Comparison of ENCODE assay signal across 1 cellular context in genomic region chr5:35354751-35355150, GRCh38.
TF ChIP-seq lines count a peak whose summit lies in the region.

No MANE protein-coding gene starts in this region.

TF ChIP-seq in HepG2, 621 proteins besides CTCF, POLR2A, EP300 and RAD21 (continued from another document):
- TF ChIP-seq, protein P1, sequence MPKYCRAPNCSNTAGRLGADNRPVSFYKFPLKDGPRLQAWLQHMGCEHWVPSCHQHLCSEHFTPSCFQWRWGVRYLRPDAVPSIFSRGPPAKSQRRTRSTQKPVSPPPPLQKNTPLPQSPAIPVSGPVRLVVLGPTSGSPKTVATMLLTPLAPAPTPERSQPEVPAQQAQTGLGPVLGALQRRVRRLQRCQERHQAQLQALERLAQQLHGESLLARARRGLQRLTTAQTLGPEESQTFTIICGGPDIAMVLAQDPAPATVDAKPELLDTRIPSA (CRISPR knock-in tag; IDR thresholded peaks at IDR 0.05; ENCODE audit: borderline replicate concordance), result no peak
- TF ChIP-seq ATF2 (CRISPR knock-in tag; IDR thresholded peaks at IDR 0.05) (no peak), SNAI1 (CRISPR knock-in tag; IDR thresholded peaks at IDR 0.05; ENCODE audit: borderline replicate concordance) (no peak), U2AF1 (optimal IDR thresholded peaks at IDR 0.05; ENCODE audit: low read depth, low read length) (no peak), ZNF3 (CRISPR knock-in tag; IDR thresholded peaks at IDR 0.05) (no peak), STAT5B (CRISPR knock-in tag; IDR thresholded peaks at IDR 0.05) (no peak), TSC22D2 (CRISPR knock-in tag; IDR thresholded peaks at IDR 0.05; ENCODE audit: borderline replicate concordance) (no peak), ZSCAN5A (CRISPR knock-in tag; IDR thresholded peaks at IDR 0.05; ENCODE audit: borderline replicate concordance) (no peak), POLR2AphosphoS2 (IDR thresholded peaks at IDR 0.05; ENCODE audit: low read depth, low read length) (no peak), EZH2 (conservative IDR thresholded peaks at IDR 0.05; ENCODE audit: low read depth, low read length) (no peak)
- TF ChIP-seq, protein P2, sequence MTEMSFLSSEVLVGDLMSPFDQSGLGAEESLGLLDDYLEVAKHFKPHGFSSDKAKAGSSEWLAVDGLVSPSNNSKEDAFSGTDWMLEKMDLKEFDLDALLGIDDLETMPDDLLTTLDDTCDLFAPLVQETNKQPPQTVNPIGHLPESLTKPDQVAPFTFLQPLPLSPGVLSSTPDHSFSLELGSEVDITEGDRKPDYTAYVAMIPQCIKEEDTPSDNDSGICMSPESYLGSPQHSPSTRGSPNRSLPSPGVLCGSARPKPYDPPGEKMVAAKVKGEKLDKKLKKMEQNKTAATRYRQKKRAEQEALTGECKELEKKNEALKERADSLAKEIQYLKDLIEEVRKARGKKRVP (CRISPR knock-in tag; IDR thresholded peaks at IDR 0.05), result no peak
- TF ChIP-seq, protein P3, sequence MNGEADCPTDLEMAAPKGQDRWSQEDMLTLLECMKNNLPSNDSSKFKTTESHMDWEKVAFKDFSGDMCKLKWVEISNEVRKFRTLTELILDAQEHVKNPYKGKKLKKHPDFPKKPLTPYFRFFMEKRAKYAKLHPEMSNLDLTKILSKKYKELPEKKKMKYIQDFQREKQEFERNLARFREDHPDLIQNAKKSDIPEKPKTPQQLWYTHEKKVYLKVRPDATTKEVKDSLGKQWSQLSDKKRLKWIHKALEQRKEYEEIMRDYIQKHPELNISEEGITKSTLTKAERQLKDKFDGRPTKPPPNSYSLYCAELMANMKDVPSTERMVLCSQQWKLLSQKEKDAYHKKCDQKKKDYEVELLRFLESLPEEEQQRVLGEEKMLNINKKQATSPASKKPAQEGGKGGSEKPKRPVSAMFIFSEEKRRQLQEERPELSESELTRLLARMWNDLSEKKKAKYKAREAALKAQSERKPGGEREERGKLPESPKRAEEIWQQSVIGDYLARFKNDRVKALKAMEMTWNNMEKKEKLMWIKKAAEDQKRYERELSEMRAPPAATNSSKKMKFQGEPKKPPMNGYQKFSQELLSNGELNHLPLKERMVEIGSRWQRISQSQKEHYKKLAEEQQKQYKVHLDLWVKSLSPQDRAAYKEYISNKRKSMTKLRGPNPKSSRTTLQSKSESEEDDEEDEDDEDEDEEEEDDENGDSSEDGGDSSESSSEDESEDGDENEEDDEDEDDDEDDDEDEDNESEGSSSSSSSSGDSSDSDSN (CRISPR knock-in tag; IDR thresholded peaks at IDR 0.05), result no peak
- TF ChIP-seq, protein P4, sequence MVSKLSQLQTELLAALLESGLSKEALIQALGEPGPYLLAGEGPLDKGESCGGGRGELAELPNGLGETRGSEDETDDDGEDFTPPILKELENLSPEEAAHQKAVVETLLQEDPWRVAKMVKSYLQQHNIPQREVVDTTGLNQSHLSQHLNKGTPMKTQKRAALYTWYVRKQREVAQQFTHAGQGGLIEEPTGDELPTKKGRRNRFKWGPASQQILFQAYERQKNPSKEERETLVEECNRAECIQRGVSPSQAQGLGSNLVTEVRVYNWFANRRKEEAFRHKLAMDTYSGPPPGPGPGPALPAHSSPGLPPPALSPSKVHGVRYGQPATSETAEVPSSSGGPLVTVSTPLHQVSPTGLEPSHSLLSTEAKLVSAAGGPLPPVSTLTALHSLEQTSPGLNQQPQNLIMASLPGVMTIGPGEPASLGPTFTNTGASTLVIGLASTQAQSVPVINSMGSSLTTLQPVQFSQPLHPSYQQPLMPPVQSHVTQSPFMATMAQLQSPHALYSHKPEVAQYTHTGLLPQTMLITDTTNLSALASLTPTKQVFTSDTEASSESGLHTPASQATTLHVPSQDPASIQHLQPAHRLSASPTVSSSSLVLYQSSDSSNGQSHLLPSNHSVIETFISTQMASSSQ (IDR thresholded peaks at IDR 0.05; ENCODE audit: low read depth), result no peak
- TF ChIP-seq, protein P4 (CRISPR knock-in tag; IDR thresholded peaks at IDR 0.05; ENCODE audit: borderline replicate concordance), result no peak
- TF ChIP-seq, protein P5, sequence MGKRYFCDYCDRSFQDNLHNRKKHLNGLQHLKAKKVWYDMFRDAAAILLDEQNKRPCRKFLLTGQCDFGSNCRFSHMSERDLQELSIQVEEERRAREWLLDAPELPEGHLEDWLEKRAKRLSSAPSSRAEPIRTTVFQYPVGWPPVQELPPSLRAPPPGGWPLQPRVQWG (CRISPR knock-in tag; IDR thresholded peaks at IDR 0.05; ENCODE audit: borderline replicate concordance, low read depth), result no peak
TF ChIP-seq in HepG2: peak in this region for 0.
